In genomic region chr13:75181906-75182305, GRCh38 we compare ENCODE assay signal across 16 cellular contexts.
A peak's percentile ranks its signal among the peaks of the same experiment; 100 is the strongest.
DNase-seq lines count a peak whose midpoint lies in the region; ATAC-seq and TF ChIP-seq lines count a peak whose summit lies in the region.
"Had no signal": no experiment of that assay in that cellular context is flagged by ENCODE, and none has a peak within 500 bp of the region (broad histone marks: within the 10 kb centered on the region; RNA-seq: fewer than 3 reads in every experiment).

No MANE protein-coding gene starts in this region.

- H3K9me2 ChIP-seq in GM23338 (ENCODE audit: insufficient read depth): peaks cover 8% of the 10 kb centered on the region; the same call in 1 of the 2 replicates

- intact Hi-C loops in thyroid gland (cut with DNase I): no loop called here

- H3K27ac ChIP-seq in GM23338 (ENCODE audit: low read depth) (no peak overlapping the region), thyroid gland (no peak overlapping the region)
- H3K27ac ChIP-seq: upper lobe of right lung had no signal

- H3K4me3 ChIP-seq in astrocyte of the spinal cord (ENCODE audit: low read depth, low read length) (no peak overlapping the region), kidney epithelial cell (ENCODE audit: low read depth, low read length) (no peak overlapping the region), GM23338 (no peak overlapping the region), thyroid gland (replicated peaks in 1 of 3) (no peak overlapping the region)
- H3K4me3 ChIP-seq: upper lobe of right lung had no signal

- H3K4me1 Mint-ChIP-seq in HFFc6 (ENCODE audit: low read depth) (peaks cover 47% of the 10 kb centered on the region), GM23338 (no peaks in the 10 kb centered on the region)
- H3K4me1 Mint-ChIP-seq: naive thymus-derived CD4-positive, alpha-beta T cell had no signal

- no peak overlapping the region for H3K27ac Mint-ChIP-seq in HFFc6
- no peak overlapping the region for H3K27ac Mint-ChIP-seq in GM23338
- H3K27ac Mint-ChIP-seq: activated CD8-positive, alpha-beta T cell treated with anti-CD3 and anti-CD28 coated beads, Interleukin-2, amount 10 ng/mL, durations not matched to agents 7 days and 5 days; naive thymus-derived CD4-positive, alpha-beta T cell had no signal

- H3K9me3 ChIP-seq in thyroid gland: no peaks in the 10 kb centered on the region
- H3K9me3 ChIP-seq: upper lobe of right lung had no signal

- ATAC-seq in GM23338: no peak
- no peak for ATAC-seq in HG02870 (IDR thresholded peaks at IDR 0.05; ENCODE audit: unreplicated experiment)
- ATAC-seq: activated CD8-positive, alpha-beta T cell treated with anti-CD3 and anti-CD28 coated beads, Interleukin-2, amount 10 ng/mL, durations not matched to agents 7 days and 5 days; naive thymus-derived CD4-positive, alpha-beta T cell; upper lobe of right lung had no signal

- in situ Hi-C loops in astrocyte of the spinal cord (cut with HindIII; ENCODE audit: low sequenced_read_pairs): no loop called here

- peak overlapping the region; percentile 7; the same call in 1 of the 2 replicates for H3K4me3 Mint-ChIP-seq in HFFc6
- no peak overlapping the region for H3K4me3 Mint-ChIP-seq in GM23338
- H3K4me3 Mint-ChIP-seq: activated CD8-positive, alpha-beta T cell treated with anti-CD3 and anti-CD28 coated beads, Interleukin-2, amount 10 ng/mL, durations not matched to agents 7 days and 5 days; naive thymus-derived CD4-positive, alpha-beta T cell had no signal

- H2AFZ ChIP-seq in GM23338: no peak overlapping the region

- H3K9me3 Mint-ChIP-seq in HFFc6: peaks cover 28% of the 10 kb centered on the region
- H3K9me3 Mint-ChIP-seq in GM23338: peaks cover 18% of the 10 kb centered on the region

- no peaks in the 10 kb centered on the region for H3F3A ChIP-seq in GM23338 (replicated peaks; ENCODE audit: low read depth)

- H3K36me3 ChIP-seq in kidney epithelial cell (ENCODE audit: control insufficient read depth, insufficient read depth, low read length) (no peaks in the 10 kb centered on the region), GM23338 (ENCODE audit: insufficient read depth) (no peaks in the 10 kb centered on the region), thyroid gland (no peaks in the 10 kb centered on the region)
- H3K36me3 ChIP-seq: upper lobe of right lung had no signal

- TF ChIP-seq CTCF in HFFc6 (IDR thresholded peaks at IDR 0.05) (no peak), astrocyte of the spinal cord (IDR thresholded peaks at IDR 0.05; ENCODE audit: low read depth, low read length) (no peak), kidney epithelial cell (IDR thresholded peaks at IDR 0.05; ENCODE audit: insufficient read depth, low read length, poor library complexity, severe bottlenecking) (no peak), GM23338 (conservative IDR thresholded peaks at IDR 0.05; ENCODE audit: low read depth in 2 of 2) (no peak), thyroid gland (IDR thresholded peaks at IDR 0.05) (no peak)

- H3K27me3 ChIP-seq in kidney epithelial cell (ENCODE audit: control insufficient read depth, insufficient read depth, low read length): no peaks in the 10 kb centered on the region
- no peaks in the 10 kb centered on the region for H3K27me3 ChIP-seq in GM23338 (ENCODE audit: insufficient read depth)
- H3K27me3 ChIP-seq in thyroid gland: no peaks in the 10 kb centered on the region
- H3K27me3 ChIP-seq: upper lobe of right lung had no signal

- H3K27me3 Mint-ChIP-seq in HFFc6 (ENCODE audit: insufficient read depth) (peaks cover 7% of the 10 kb centered on the region), GM23338 (ENCODE audit: insufficient read depth, low read depth, poor library complexity) (peaks cover 2% of the 10 kb centered on the region)

- H3K4me2 ChIP-seq in GM23338: no peak overlapping the region

- no peaks in the 10 kb centered on the region for H3K79me2 ChIP-seq in GM23338 (replicated peaks; ENCODE audit: insufficient read depth)

- no peaks in the 10 kb centered on the region for H4K20me1 ChIP-seq in GM23338 (replicated peaks; ENCODE audit: insufficient read depth)

- DNase-seq in A172 (ENCODE audit: low spot score) (peak; percentile 94), HFFc6 (peak; percentile 75), astrocyte of the spinal cord (ENCODE audit: low read depth, low spot score) (peak; percentile 77), kidney epithelial cell (ENCODE audit: low read depth) (peak; percentile 42), GM23338 (ENCODE audit: low spot score) (no peak), thyroid gland (no peak), DMS53 (lab: John Stamatoyannopoulos, UW) (no peak)
- DNase-seq: activated CD8-positive, alpha-beta T cell treated with anti-CD3 and anti-CD28 coated beads, Interleukin-2, amount 10 ng/mL, durations not matched to agents 7 days and 5 days; activated naive CD4-positive, alpha-beta T cell treated with Interleukin-2 at 50 U/mL for 16 hours; DMS79 treated with DMSO at 0.1 percent for 48 hours; naive thymus-derived CD4-positive, alpha-beta T cell; NCI-H1417; NCI-H524 treated with DMSO at 0.1 percent for 48 hours; stimulated activated CD4-positive, alpha-beta T cell treated with anti-CD3 and anti-CD28 coated beads, Interleukin-15, amount 100 ng/mL, for 24 hours; upper lobe of right lung had no signal

- TF ChIP-seq POLR2A in thyroid gland (IDR thresholded peaks at IDR 0.05): no peak

- WGBS in thyroid gland, 2 donors: 64 to 65% methylated on average over 2 of the region's 2 CpGs

- H3K36me3 Mint-ChIP-seq in HFFc6 (ENCODE audit: low read depth) (peaks cover 28% of the 10 kb centered on the region), GM23338 (ENCODE audit: low read depth) (peaks cover 11% of the 10 kb centered on the region; the same call in 2 of the 3 replicates)

- H3K4me1 ChIP-seq in GM23338 (ENCODE audit: insufficient read depth) (no peaks in the 10 kb centered on the region), thyroid gland (peaks cover 2 to 7% of the 10 kb centered on the region in 2 donors)
- H3K4me1 ChIP-seq: upper lobe of right lung had no signal

TF ChIP-seq in GM23338, 12 proteins besides CTCF, POLR2A, EP300 and RAD21:
- TF ChIP-seq JUNB (IDR thresholded peaks at IDR 0.05; ENCODE audit: unreplicated experiment) (no peak), POLR2AphosphoS5 (IDR thresholded peaks at IDR 0.05; ENCODE audit: low read depth) (no peak), EZH2phosphoT487 (IDR thresholded peaks at IDR 0.05; ENCODE audit: unreplicated experiment) (no peak), CREB1 (CRISPR knock-in tag; IDR thresholded peaks at IDR 0.05; ENCODE audit: low read depth) (no peak), ZNF331 (CRISPR knock-in tag; IDR thresholded peaks at IDR 0.05; ENCODE audit: low read depth) (no peak), EZH2 (IDR thresholded peaks at IDR 0.05; ENCODE audit: low read depth, unreplicated experiment) (no peak)

Comparison
In these comparisons a context has a peak if more than half of its experiments do, and no peak if none do; other contexts are left out.
1. DNase-seq: peak in A172 (single experiment), HFFc6 (single experiment), astrocyte of the spinal cord (single experiment) and kidney epithelial cell (single experiment); none in GM23338 (single experiment), thyroid gland (0 of 2) and DMS53 (single experiment).